In genomic region chrX:154082396-154083133, GRCh38 we compare ENCODE assay signal across 8 cellular contexts. TPM values are rescaled to one million over a fixed set of nuclear protein-coding genes. Genes with fewer than 3 reads are reported as not detected.
DNase-seq lines count a peak whose midpoint lies in the region; TF ChIP-seq lines count a peak whose summit lies in the region.

No MANE protein-coding gene starts in this region.

- peak; percentile 78 for DNase-seq in ELR (ENCODE audit: low read depth)
- DNase-seq in PC-9, result peak; percentile 33 to 49
- DNase-seq in epithelial cell of prostate (ENCODE audit: low read depth, low spot score), result no peak
- no peak for DNase-seq in progenitor cell of endocrine pancreas (ENCODE audit: low spot score, unreplicated experiment)
- no peak for DNase-seq in stimulated activated naive CD4-positive, alpha-beta T cell (lab: John Stamatoyannopoulos, UW)
- no peak for DNase-seq in NCI-H345 treated with DMSO at 0.1 percent for 48 hours (lab: John Stamatoyannopoulos, UW; ENCODE audit: unreplicated experiment)
- no peak for DNase-seq in stimulated activated CD4-positive, alpha-beta T cell treated with anti-CD3 and anti-CD28 coated beads, Interleukin-4, amount 100 ng/mL, for 4 hours
- no peak for DNase-seq in GOT3 (lab: John Stamatoyannopoulos, UW)

- peaks cover 10% of the 10 kb centered on the region for H3K36me3 Mint-ChIP-seq in progenitor cell of endocrine pancreas (ENCODE audit: insufficient read depth)

- H3K4me1 Mint-ChIP-seq in progenitor cell of endocrine pancreas (ENCODE audit: low read depth), result peaks cover 1% of the 10 kb centered on the region

- H3K4me2 ChIP-seq in PC-9, result no peak overlapping the region

- no peak overlapping the region for H2AFZ ChIP-seq in PC-9

- intact Hi-C loops in PC-9 (cut with micrococcal nuclease; ENCODE audit: unreplicated experiment), result no loop called here

- H3F3A ChIP-seq in PC-9 (ENCODE audit: insufficient read depth, low read depth), result 0 out of 2 replicates have a peak, but pooled peaks cover 10% of the 10 kb centered on the region

- no peaks in the 10 kb centered on the region for H3K9me2 ChIP-seq in PC-9 (ENCODE audit: insufficient read depth)

- no peaks in the 10 kb centered on the region for H3K27me3 ChIP-seq in PC-9 (ENCODE audit: insufficient read depth, low read depth)

- H3K9me3 ChIP-seq in PC-9 (ENCODE audit: insufficient read depth, low read depth), result no peaks in the 10 kb centered on the region

- H3K27ac ChIP-seq in PC-9, result no peak overlapping the region
- peak overlapping the region; percentile 36 for H3K27ac ChIP-seq in epithelial cell of prostate

- TF ChIP-seq CTCF in PC-9 (conservative IDR thresholded peaks at IDR 0.05) (no peak), progenitor cell of endocrine pancreas (IDR thresholded peaks at IDR 0.05; ENCODE audit: unreplicated experiment) (no peak)

- CTCF ChIA-PET in PC-9 (lab: Charles Lee), result no interaction called here

- H3K79me2 ChIP-seq in PC-9 (ENCODE audit: low read depth), result peaks cover 74% of the 10 kb centered on the region

- H3K4me1 ChIP-seq in PC-9 (replicated peaks; ENCODE audit: insufficient read depth), result 0 out of 2 replicates have a peak, but pooled peaks cover 9% of the 10 kb centered on the region

- no peak overlapping the region for H3K4me3 ChIP-seq in PC-9

- no peaks in the 10 kb centered on the region for H3K27me3 Mint-ChIP-seq in progenitor cell of endocrine pancreas

- POLR2A ChIA-PET in PC-9 (lab: Charles Lee; ENCODE audit: unreplicated experiment), result no interaction called here

- H4K20me1 ChIP-seq in PC-9 (ENCODE audit: insufficient read depth), result peaks cover 19% of the 10 kb centered on the region; the same call in 1 of the 2 replicates

- peaks cover 11% of the 10 kb centered on the region for H3K9me3 Mint-ChIP-seq in progenitor cell of endocrine pancreas (ENCODE audit: low read depth)

- H3K36me3 ChIP-seq in PC-9 (ENCODE audit: low read depth), result no peaks in the 10 kb centered on the region

- H3K4me3 Mint-ChIP-seq in progenitor cell of endocrine pancreas (ENCODE audit: low read depth), result no peak overlapping the region

- BruUV-seq in PC-9 (replicated peaks; lab: Mats Ljungman, UMichigan), result no TSS peak

- peak overlapping the region; percentile 15 for H3K27ac Mint-ChIP-seq in progenitor cell of endocrine pancreas

RNA-seq across cellular contexts. Expression of gene MECP2, which starts 15.0 kb away (rescaled TPM):
- total RNA-seq in PC-9 (2021) (85.6 and 90.1 TPM in 2 replicates), progenitor cell of endocrine pancreas (40.6 and 47.6 TPM in 2 replicates)

Comparison
In these comparisons a context has a peak if more than half of its experiments do, and no peak if none do; other contexts are left out.
1. DNase-seq: peak in ELR (single experiment) and PC-9 (2 of 2); none in epithelial cell of prostate (single experiment), progenitor cell of endocrine pancreas (single experiment), stimulated activated naive CD4-positive, alpha-beta T cell (0 of 6), NCI-H345 treated with DMSO at 0.1 percent for 48 hours (single experiment), stimulated activated CD4-positive, alpha-beta T cell treated with anti-CD3 and anti-CD28 coated beads, Interleukin-4, amount 100 ng/mL, for 4 hours (0 of 2) and GOT3 (single experiment).